24 cellular contexts compared by ENCODE assay signal in genomic region chr4:5459236-5459635, GRCh38.
"Had no signal": no experiment of that assay in that cellular context is flagged by ENCODE, and none has a peak within 500 bp of the region (broad histone marks: within the 10 kb centered on the region; RNA-seq: fewer than 3 reads in every experiment).

No MANE protein-coding gene starts in this region.

- H3K9me3 Mint-ChIP-seq: dendritic cell treated with granulocyte-macrophage colony-stimulating factor and Interleukin-4, amounts not matched to agents 40 ng/mL and 50 ng/mL, for 4 days; effector memory CD8-positive, alpha-beta T cell; endodermal cell had no signal

- H3K27ac Mint-ChIP-seq: dendritic cell treated with granulocyte-macrophage colony-stimulating factor and Interleukin-4, amounts not matched to agents 40 ng/mL and 50 ng/mL, for 4 days; effector memory CD8-positive, alpha-beta T cell; endodermal cell had no signal

- H3K4me3 Mint-ChIP-seq: dendritic cell treated with granulocyte-macrophage colony-stimulating factor and Interleukin-4, amounts not matched to agents 40 ng/mL and 50 ng/mL, for 4 days; effector memory CD8-positive, alpha-beta T cell; endodermal cell had no signal

- H3K27me3 ChIP-seq: colonic mucosa, esophagus muscularis mucosa, esophagus squamous epithelium, foreskin keratinocyte, gastrocnemius medialis, gastroesophageal sphincter had no signal

- H3K4me1 Mint-ChIP-seq: endodermal cell had no signal

- H3K4me3 ChIP-seq: colonic mucosa, coronary artery, dorsolateral prefrontal cortex, esophagus muscularis mucosa, esophagus squamous epithelium, gastrocnemius medialis, gastroesophageal sphincter, heart left ventricle, heart right ventricle had no signal

- H3K4me1 ChIP-seq: colonic mucosa, esophagus muscularis mucosa, esophagus squamous epithelium, foreskin keratinocyte, gastrocnemius medialis, gastroesophageal sphincter, heart left ventricle, heart right ventricle had no signal

- H3K27ac ChIP-seq: colonic mucosa, coronary artery, dorsolateral prefrontal cortex, epithelial cell of prostate, esophagus muscularis mucosa, esophagus squamous epithelium, foreskin keratinocyte, gastrocnemius medialis, gastroesophageal sphincter, heart left ventricle, heart right ventricle had no signal

- H3K9me3 ChIP-seq: colonic mucosa, esophagus muscularis mucosa, esophagus squamous epithelium, gastrocnemius medialis, gastroesophageal sphincter, heart left ventricle, heart right ventricle had no signal

- DNase-seq: colonic mucosa; cortex of kidney; dermis blood vessel endothelial cell; dorsolateral prefrontal cortex; effector CD4-positive, alpha-beta T cell; effector CD8-positive, alpha-beta T cell; effector memory CD4-positive, alpha-beta T cell; effector memory CD8-positive, alpha-beta T cell; endodermal cell; erythroblast; esophagus squamous epithelium; foreskin fibroblast; foreskin keratinocyte; foreskin melanocyte; gastrocnemius medialis; glutamatergic neuron; heart left ventricle; heart right ventricle had no signal

- H3K27me3 Mint-ChIP-seq: dendritic cell treated with granulocyte-macrophage colony-stimulating factor and Interleukin-4, amounts not matched to agents 40 ng/mL and 50 ng/mL, for 4 days had no signal

- H3K36me3 ChIP-seq: colonic mucosa, esophagus muscularis mucosa, esophagus squamous epithelium, gastrocnemius medialis, gastroesophageal sphincter, heart left ventricle, heart right ventricle had no signal

- ATAC-seq: effector memory CD8-positive, alpha-beta T cell; esophagus mucosa; foreskin keratinocyte; gastrocnemius medialis; gastroesophageal sphincter; heart left ventricle; heart right ventricle had no signal
